In genomic region chr18:6928359-6928758, GRCh38 we compare ENCODE assay signal across 26 cellular contexts.
"Had no signal": no experiment of that assay in that cellular context is flagged by ENCODE, and none has a peak within 500 bp of the region (broad histone marks: within the 10 kb centered on the region; RNA-seq: fewer than 3 reads in every experiment).

No MANE protein-coding gene starts in this region.

- H2AFZ ChIP-seq: PC-9 had no signal

- H3K27me3 ChIP-seq: MG63, Peyer's patch, SJSA1 had no signal

- H3K9me2 ChIP-seq: SK-N-SH had no signal

- H3K4me3 ChIP-seq: MG63, PC-9, Peyer's patch, SJSA1 had no signal

- H3K36me3 Mint-ChIP-seq: T-cell had no signal

- H3K4me1 Mint-ChIP-seq: T-cell had no signal

- ATAC-seq: T-cell had no signal

- H3K27ac Mint-ChIP-seq: T-cell had no signal

- H3K9ac ChIP-seq: SK-N-SH had no signal

- H3K36me3 ChIP-seq: MG63, Peyer's patch, SJSA1 had no signal

- H3K4me1 ChIP-seq: Peyer's patch, SJSA1 had no signal

- H3K9me3 ChIP-seq: MG63, Peyer's patch, SJSA1, SK-N-SH had no signal

- H3K27ac ChIP-seq: PC-9, Peyer's patch, SJSA1 had no signal

- H3K27me3 Mint-ChIP-seq: T-cell had no signal

- H3K4me3 Mint-ChIP-seq: T-cell had no signal

- H3K4me2 ChIP-seq: PC-9, SK-N-SH had no signal

- DNase-seq: KBM-7; MG63; NCI-H1092; NCI-H1105 treated with DMSO at 0.1 percent for 48 hours; NCI-H1417 treated with DMSO at 0.1 percent for 48 hours; NCI-H146; NCI-H1694 treated with DMSO at 0.1 percent for 48 hours; NCI-H1930; NCI-H2081 treated with DMSO at 0.1 percent for 48 hours; NCI-H2171; NCI-H226; NCI-H446; NCI-H510A; NCI-H524 treated with DMSO at 0.1 percent for 48 hours; NCI-H69; NCI-H774; NK-92 treated with Interleukin-12 subunit alpha and Interleukin-12 subunit beta, amount 100 ng/mL, for 24 hours; OCI-M1; PC-9; Peyer's patch; Right ventricle myocardium superior; SIG-M5; SK-N-SH; SW 1271; T-cell had no signal
